In genomic region chr15:91196768-91197167, GRCh38 we compare ENCODE assay signal across 12 cellular contexts.
"Had no signal": no experiment of that assay in that cellular context is flagged by ENCODE, and none has a peak within 500 bp of the region (broad histone marks: within the 10 kb centered on the region; RNA-seq: fewer than 3 reads in every experiment).

No MANE protein-coding gene starts in this region.

- H3K4me1 Mint-ChIP-seq: activated CD4-positive, alpha-beta memory T cell treated with anti-CD3 and anti-CD28 coated beads, Interleukin-2, amount 10 ng/mL, durations not matched to agents 7 days and 5 days; activated naive CD4-positive, alpha-beta T cell treated with anti-CD3 and anti-CD28 coated beads, Interleukin-2, amount 10 ng/mL, durations not matched to agents 7 days and 5 days; neural crest cell had no signal

- H3K27ac Mint-ChIP-seq: activated CD4-positive, alpha-beta memory T cell treated with anti-CD3 and anti-CD28 coated beads, Interleukin-2, amount 10 ng/mL, durations not matched to agents 7 days and 5 days; activated naive CD4-positive, alpha-beta T cell treated with anti-CD3 and anti-CD28 coated beads, Interleukin-2, amount 10 ng/mL, durations not matched to agents 7 days and 5 days; activated T-cell treated with anti-CD3 and anti-CD28 coated beads, Interleukin-2, amount 50 U/mL, for 24 hours; stimulated activated naive CD8-positive, alpha-beta T cell treated with anti-CD3 and anti-CD28 coated beads, Interleukin-15, Interleukin-2, amounts not matched to agents 100 ng/mL and 50 ng/mL, for 24 hours had no signal

- H3K9me3 Mint-ChIP-seq: activated CD4-positive, alpha-beta memory T cell treated with anti-CD3 and anti-CD28 coated beads, Interleukin-2, amount 10 ng/mL, durations not matched to agents 7 days and 5 days; activated naive CD4-positive, alpha-beta T cell treated with anti-CD3 and anti-CD28 coated beads, Interleukin-2, amount 10 ng/mL, durations not matched to agents 7 days and 5 days; activated T-cell treated with anti-CD3 and anti-CD28 coated beads, Interleukin-2, amount 50 U/mL, for 24 hours; neural crest cell; stimulated activated naive CD8-positive, alpha-beta T cell treated with anti-CD3 and anti-CD28 coated beads, Interleukin-15, Interleukin-2, amounts not matched to agents 100 ng/mL and 50 ng/mL, for 24 hours had no signal

- DNase-seq: activated CD4-positive, alpha-beta memory T cell treated with anti-CD3 and anti-CD28 coated beads, Interleukin-2, amount 10 ng/mL, durations not matched to agents 7 days and 5 days; activated naive CD4-positive, alpha-beta T cell treated with anti-CD3 and anti-CD28 coated beads, Interleukin-2, amount 10 ng/mL, durations not matched to agents 7 days and 5 days; activated T-cell treated with anti-CD3 and anti-CD28 coated beads, Interleukin-2, amount 50 U/mL, for 24 hours; islet precursor cell; midbrain; ovary; right lobe of liver; upper lobe of left lung had no signal

- H3K4me3 Mint-ChIP-seq: activated CD4-positive, alpha-beta memory T cell treated with anti-CD3 and anti-CD28 coated beads, Interleukin-2, amount 10 ng/mL, durations not matched to agents 7 days and 5 days; activated naive CD4-positive, alpha-beta T cell treated with anti-CD3 and anti-CD28 coated beads, Interleukin-2, amount 10 ng/mL, durations not matched to agents 7 days and 5 days; activated T-cell treated with anti-CD3 and anti-CD28 coated beads, Interleukin-2, amount 50 U/mL, for 24 hours; neural crest cell; stimulated activated naive CD8-positive, alpha-beta T cell treated with anti-CD3 and anti-CD28 coated beads, Interleukin-15, Interleukin-2, amounts not matched to agents 100 ng/mL and 50 ng/mL, for 24 hours had no signal

- H3K27ac ChIP-seq: hepatocyte, ovary, right lobe of liver, suprapubic skin, upper lobe of left lung had no signal

- ATAC-seq: right lobe of liver had no signal

- H3K36me3 Mint-ChIP-seq: activated naive CD4-positive, alpha-beta T cell treated with anti-CD3 and anti-CD28 coated beads, Interleukin-2, amount 10 ng/mL, durations not matched to agents 7 days and 5 days had no signal
